Comparison of ENCODE assay signal across 17 cellular contexts in the genomic region with DNA sequence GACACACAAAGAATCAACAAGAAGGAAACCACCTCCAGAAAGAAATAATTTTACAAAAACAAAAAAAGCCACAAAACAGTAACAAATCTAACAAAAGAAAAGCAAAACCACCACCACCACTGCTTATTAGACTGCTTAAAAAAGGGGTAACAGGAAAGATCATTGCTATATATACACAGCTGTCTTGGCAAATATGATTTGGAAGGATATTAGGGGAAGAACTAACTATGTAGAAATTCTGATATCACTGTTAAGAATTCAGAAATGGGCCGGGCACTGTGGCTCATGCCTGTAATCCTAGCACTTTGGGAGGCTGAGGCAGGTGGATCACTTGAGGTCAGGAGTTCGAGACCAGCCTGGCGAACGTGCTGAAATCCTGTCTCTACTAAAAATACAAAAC.
"Had no signal": no experiment of that assay in that cellular context is flagged by ENCODE, and none has a peak within 500 bp of the region (broad histone marks: within the 10 kb centered on the region; RNA-seq: fewer than 3 reads in every experiment).

No MANE protein-coding gene starts in this region.

- ATAC-seq: activated naive CD8-positive, alpha-beta T cell treated with anti-CD3 and anti-CD28 coated beads, Interleukin-2, amount 50 U/mL, for 24 hours; gastrocnemius medialis; left lung; stimulated activated naive CD8-positive, alpha-beta T cell treated with anti-CD3 and anti-CD28 coated beads, Interleukin-15, Interleukin-2, amounts not matched to agents 100 U/mL and 50 U/mL, for 24 hours had no signal

- DNase-seq: activated B cell treated with CpG ODN at 0.5 μM for 24 hours; activated CD4-positive, alpha-beta T cell treated with anti-CD3 and anti-CD28 coated beads, Interleukin-2, amount 10 ng/mL, durations not matched to agents 24 days and 14 days; activated naive CD4-positive, alpha-beta T cell treated with Interleukin-2 at 50 U/mL for 16 hours; activated naive CD8-positive, alpha-beta T cell treated with anti-CD3 and anti-CD28 coated beads, Interleukin-2, amount 50 U/mL, for 24 hours; colonic mucosa; effector CD8-positive, alpha-beta T cell; gastrocnemius medialis; heart right ventricle; left lung; ovary; stimulated activated CD4-positive, alpha-beta T cell treated with anti-CD3 and anti-CD28 coated beads, Interleukin-2, amount 100 ng/mL, for 48 hours; stimulated activated naive CD8-positive, alpha-beta T cell treated with anti-CD3 and anti-CD28 coated beads, Interleukin-15, Interleukin-2, amounts not matched to agents 100 U/mL and 50 U/mL, for 24 hours had no signal

- H3K4me3 ChIP-seq: colonic mucosa, gastrocnemius medialis, heart right ventricle, left lung, ovary, suprapubic skin had no signal

- H3K27ac Mint-ChIP-seq: activated CD4-positive, alpha-beta T cell treated with anti-CD3 and anti-CD28 coated beads, Interleukin-2, amount 10 ng/mL, durations not matched to agents 24 days and 14 days; activated naive CD8-positive, alpha-beta T cell treated with anti-CD3 and anti-CD28 coated beads, Interleukin-2, amount 50 U/mL, for 24 hours; activated T-helper 1 cell treated with anti-CD3 and anti-CD28 coated beads, Interleukin-12 subunit alpha, Interleukin-12 subunit beta, Interleukin-2, Interleukin-4 antibody, amounts not matched to agents 30 ng/mL and 10 ng/mL and 1 ng/mL, durations not matched to agents 14 hours and 24 hours and 36 hours; memory B cell; type B pancreatic cell had no signal

- H3K9me3 ChIP-seq: colonic mucosa, gastrocnemius medialis, heart right ventricle, left lung, ovary, suprapubic skin had no signal

- H3K36me3 ChIP-seq: colonic mucosa, gastrocnemius medialis, left lung, ovary, suprapubic skin had no signal

- H3K9me3 Mint-ChIP-seq: activated B cell treated with CpG ODN at 0.5 μM for 24 hours; activated CD4-positive, alpha-beta T cell treated with anti-CD3 and anti-CD28 coated beads, Interleukin-2, amount 10 ng/mL, durations not matched to agents 24 days and 14 days; activated naive CD8-positive, alpha-beta T cell treated with anti-CD3 and anti-CD28 coated beads, Interleukin-2, amount 50 U/mL, for 24 hours; activated T-helper 1 cell treated with anti-CD3 and anti-CD28 coated beads, Interleukin-12 subunit alpha, Interleukin-12 subunit beta, Interleukin-2, Interleukin-4 antibody, amounts not matched to agents 30 ng/mL and 10 ng/mL and 1 ng/mL, durations not matched to agents 14 hours and 24 hours and 36 hours; memory B cell; neural crest cell; type B pancreatic cell had no signal

- H3K27me3 Mint-ChIP-seq: activated B cell treated with CpG ODN at 0.5 μM for 24 hours, memory B cell had no signal

- H3K27ac ChIP-seq: colonic mucosa, gastrocnemius medialis, heart right ventricle, left lung, ovary, suprapubic skin had no signal

- H3K4me1 Mint-ChIP-seq: activated CD4-positive, alpha-beta T cell treated with anti-CD3 and anti-CD28 coated beads, Interleukin-2, amount 10 ng/mL, durations not matched to agents 24 days and 14 days; activated naive CD8-positive, alpha-beta T cell treated with anti-CD3 and anti-CD28 coated beads, Interleukin-2, amount 50 U/mL, for 24 hours had no signal

- H3K27me3 ChIP-seq: colonic mucosa, gastrocnemius medialis, heart right ventricle, left lung, ovary, suprapubic skin had no signal

- H3K4me3 Mint-ChIP-seq: activated B cell treated with CpG ODN at 0.5 μM for 24 hours; activated CD4-positive, alpha-beta T cell treated with anti-CD3 and anti-CD28 coated beads, Interleukin-2, amount 10 ng/mL, durations not matched to agents 24 days and 14 days; activated naive CD8-positive, alpha-beta T cell treated with anti-CD3 and anti-CD28 coated beads, Interleukin-2, amount 50 U/mL, for 24 hours; activated T-helper 1 cell treated with anti-CD3 and anti-CD28 coated beads, Interleukin-12 subunit alpha, Interleukin-12 subunit beta, Interleukin-2, Interleukin-4 antibody, amounts not matched to agents 30 ng/mL and 10 ng/mL and 1 ng/mL, durations not matched to agents 14 hours and 24 hours and 36 hours; memory B cell; neural crest cell; type B pancreatic cell had no signal

- H3K4me1 ChIP-seq: colonic mucosa, left lung, suprapubic skin had no signal
